Comparison of ENCODE assay signal across 7 cellular contexts in the genomic region with DNA sequence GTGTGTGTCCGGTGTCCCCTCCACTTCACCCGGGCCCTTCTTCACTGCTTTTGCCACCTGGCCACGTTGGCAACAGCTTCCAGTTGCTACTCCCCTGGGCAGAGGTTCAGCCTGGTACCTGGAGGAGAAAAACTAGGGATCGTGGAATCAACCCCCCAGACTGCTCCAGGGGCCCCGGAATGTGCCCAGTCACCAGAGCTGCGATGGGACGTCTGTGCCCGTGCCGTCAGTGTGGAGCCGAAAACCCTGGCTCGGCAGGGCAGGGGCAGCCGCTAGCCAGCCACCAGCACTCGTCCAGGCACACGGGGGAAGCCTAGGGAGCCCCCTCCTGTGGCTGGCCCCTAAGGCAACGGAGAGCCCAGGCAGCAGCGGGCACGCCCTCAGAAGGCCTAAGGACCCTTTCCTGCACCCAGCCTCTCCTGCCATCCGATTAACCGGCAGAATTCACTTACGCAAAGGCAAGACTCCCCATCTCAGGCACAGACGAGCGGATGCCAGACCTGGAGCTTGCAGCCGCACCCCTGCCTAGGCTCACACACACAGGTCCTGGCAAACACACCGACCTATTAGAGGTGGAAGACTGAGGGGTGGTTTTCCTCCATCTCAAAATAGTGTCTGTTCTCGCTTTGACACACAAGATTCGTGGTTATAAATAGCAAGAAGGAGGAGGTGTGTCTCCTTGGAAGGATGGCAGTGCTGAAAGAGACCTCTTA.
A peak's percentile ranks its signal among the peaks of the same experiment; 100 is the strongest.
DNase-seq lines count a peak whose midpoint lies in the region; TF ChIP-seq lines count a peak whose summit lies in the region.

No MANE protein-coding gene starts in this region.

- TF ChIP-seq POLR2A in Peyer's patch (IDR thresholded peaks at IDR 0.05), result no peak

- in situ Hi-C loops in GM13977 (cut with MboI; ENCODE audit: low pct_unique_long_range_greater_than_20kb, low sequenced_read_pairs, unreplicated experiment), result no loop called here

- H3K27ac ChIP-seq in Peyer's patch (no peak overlapping the region), fibroblast of lung (ENCODE audit: insufficient read depth, low read length) (peak overlapping the region; percentile 53), skeletal muscle tissue (ENCODE audit: low read depth, low read length) (no peak overlapping the region)

- peak overlapping the region; percentile 84 for H3K4me2 ChIP-seq in fibroblast of lung (ENCODE audit: extremely low read depth, insufficient read depth, low read length)

- H4K20me1 ChIP-seq in fibroblast of lung (ENCODE audit: control insufficient read depth, extremely low read depth, insufficient read depth, low read length), result no peaks in the 10 kb centered on the region

- TF ChIP-seq CTCF in GM13977 (IDR thresholded peaks at IDR 0.05; ENCODE audit: extremely low read depth, insufficient read depth, missing control alignments) (no peak), Peyer's patch (IDR thresholded peaks at IDR 0.05) (no peak), fibroblast of lung (conservative IDR thresholded peaks at IDR 0.05 in 1 of 2, IDR thresholded peaks at IDR 0.05 in 1 of 2; ENCODE audit: low read depth in 1 of 2, low read length in 2 of 2) (no peak)

- DNase-seq in GM13977 (ENCODE audit: low spot score), result peak; percentile 63
- no peak for DNase-seq in Peyer's patch
- no peak for DNase-seq in fibroblast of lung (ENCODE audit: low read depth in 2 of 2)
- DNase-seq in NCI-H1930 (lab: John Stamatoyannopoulos, UW), result no peak
- no peak for DNase-seq in UCSD-AML1 (lab: John Stamatoyannopoulos, UW; ENCODE audit: unreplicated experiment)
- no peak for DNase-seq in iPS-NIHi7 (ENCODE audit: extremely low spot score)

- H3K9ac ChIP-seq in fibroblast of lung (ENCODE audit: insufficient read depth, low read length) (peak overlapping the region; percentile 51), skeletal muscle tissue (ENCODE audit: low read depth in 1 of 3, low read length in 3 of 3) (no peak overlapping the region)

- H2AFZ ChIP-seq in fibroblast of lung (ENCODE audit: low read length), result no peak overlapping the region

- peaks cover 0 to 24% (median 0%) of the 10 kb centered on the region in 4 donors for H3K4me1 ChIP-seq in Peyer's patch
- H3K4me1 ChIP-seq in fibroblast of lung (ENCODE audit: control insufficient read depth, extremely low read depth, insufficient read depth, low read length), result peaks cover 21% of the 10 kb centered on the region
- peaks cover 8 to 12% (median 11%) of the 10 kb centered on the region in 3 donors for H3K4me1 ChIP-seq in skeletal muscle tissue (ENCODE audit: control insufficient read depth in 3 of 3, insufficient read depth in 3 of 3, low read length in 3 of 3)

- H3K9me3 ChIP-seq in Peyer's patch (no peaks in the 10 kb centered on the region), fibroblast of lung (ENCODE audit: control insufficient read depth, insufficient read depth, low read depth, low read length) (no peaks in the 10 kb centered on the region), skeletal muscle tissue (ENCODE audit: control insufficient read depth in 3 of 3, low read length in 3 of 3) (no peaks in the 10 kb centered on the region)

- H3K79me2 ChIP-seq in fibroblast of lung (ENCODE audit: control insufficient read depth, insufficient read depth, low read length), result peaks cover 70% of the 10 kb centered on the region

- H3K27me3 ChIP-seq in Peyer's patch, result peaks cover 0 to 24% of the 10 kb centered on the region in 2 donors
- no peaks in the 10 kb centered on the region for H3K27me3 ChIP-seq in fibroblast of lung (ENCODE audit: control insufficient read depth, insufficient read depth, low read length)
- H3K27me3 ChIP-seq in skeletal muscle tissue (ENCODE audit: control insufficient read depth in 3 of 3, insufficient read depth in 3 of 3, low read length in 3 of 3), result peaks cover 36 to 72% (median 64%) of the 10 kb centered on the region in 3 donors

- H3K4me3 ChIP-seq in Peyer's patch (peak overlapping the region; percentile 33 to 63 (median 53)), fibroblast of lung (replicated peaks in 1 of 4; ENCODE audit: control extremely low read depth in 1 of 4, insufficient read depth in 1 of 4, low read depth in 3 of 4, low read length in 4 of 4) (peak overlapping the region; percentile 60 to 77 (median 69)), skeletal muscle tissue (ENCODE audit: low read length in 3 of 3) (peak overlapping the region; percentile 4 to 45 (median 30))

- H3K36me3 ChIP-seq in Peyer's patch (no peaks in the 10 kb centered on the region), fibroblast of lung (ENCODE audit: control insufficient read depth, insufficient read depth, low read length) (no peaks in the 10 kb centered on the region), skeletal muscle tissue (ENCODE audit: control insufficient read depth in 3 of 3, insufficient read depth in 3 of 3, low read length in 3 of 3) (no peaks in the 10 kb centered on the region)
